ENCODE assay signal across 1 cellular context in the genomic region with DNA sequence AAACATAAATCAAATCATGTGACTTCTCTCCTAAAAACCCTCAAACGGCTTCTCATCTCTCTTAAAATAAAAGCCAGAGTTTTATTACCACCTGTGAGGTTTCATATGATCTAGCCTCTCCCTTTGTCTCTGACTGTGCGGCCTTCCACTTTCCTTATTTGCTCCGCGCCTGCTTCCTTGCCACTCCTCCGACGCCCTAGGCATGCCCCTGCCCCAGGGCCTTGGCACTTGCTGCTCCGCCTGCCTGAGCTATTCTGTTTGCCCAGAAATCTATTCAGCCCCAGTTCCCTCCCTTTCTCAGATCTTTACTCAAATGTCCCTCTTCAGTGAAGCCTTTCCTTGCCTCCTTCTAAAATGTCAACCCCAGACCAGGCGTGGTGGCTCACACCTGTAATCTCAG.
TF ChIP-seq lines count a peak whose summit lies in the region.

No MANE protein-coding gene starts in this region.

TF ChIP-seq in K562, 482 proteins besides CTCF, POLR2A, EP300 and RAD21:
- TF ChIP-seq HMGN3 (IDR thresholded peaks at IDR 0.05; ENCODE audit: borderline replicate concordance, extremely low read depth, insufficient read length, low read depth, low read length), result no peak
- no peak for TF ChIP-seq ZNF174 (CRISPR knock-in tag; IDR thresholded peaks at IDR 0.05)
- TF ChIP-seq TFE3 (CRISPR knock-in tag; IDR thresholded peaks at IDR 0.05), result peak; percentile 24; the same call in 1 of the 2 replicates
